ENCODE assay signal across 1 cellular context in the genomic region with DNA sequence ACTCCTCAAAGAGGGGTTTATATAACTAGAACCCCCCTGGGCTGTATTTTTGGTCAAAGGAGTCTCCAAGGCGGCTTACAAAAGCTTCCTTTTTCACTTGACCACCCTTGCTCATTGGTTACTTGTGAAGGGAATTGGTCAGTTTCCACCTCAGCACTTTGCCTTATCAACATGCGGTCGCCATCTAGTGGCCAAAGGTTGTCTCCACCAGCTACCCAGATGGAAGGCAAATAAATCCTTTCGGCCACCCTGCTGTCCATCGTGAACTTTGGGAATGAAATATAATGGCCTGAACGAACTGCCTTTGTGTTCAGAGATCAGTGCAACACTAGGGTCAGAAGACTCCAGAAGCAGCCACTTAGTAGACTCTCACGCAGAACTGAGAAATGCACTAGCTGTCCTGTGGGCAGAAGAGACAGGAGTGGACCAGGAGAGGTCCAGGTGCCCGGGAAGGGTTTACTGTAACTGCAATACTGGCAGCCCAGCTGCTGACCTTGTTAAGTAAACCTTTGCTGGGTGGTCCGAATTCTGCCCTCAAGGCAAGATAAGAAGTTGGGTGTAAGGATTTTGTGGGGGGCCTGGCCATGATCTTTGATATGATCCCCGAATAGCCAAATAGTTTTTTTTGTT.
TF ChIP-seq lines count a peak whose summit lies in the region.

No MANE protein-coding gene starts in this region.

TF ChIP-seq in HCT116, 20 proteins besides CTCF, POLR2A, EP300 and RAD21 (continued from another document):
- no peak for TF ChIP-seq REST (IDR thresholded peaks at IDR 0.05; ENCODE audit: low read depth)
- TF ChIP-seq FOSL1 (IDR thresholded peaks at IDR 0.05; ENCODE audit: low read depth), result no peak
- TF ChIP-seq ATF3 (IDR thresholded peaks at IDR 0.05), result no peak
- TF ChIP-seq SRF (IDR thresholded peaks at IDR 0.05; ENCODE audit: low read depth), result no peak
- TF ChIP-seq CEBPB (IDR thresholded peaks at IDR 0.05; ENCODE audit: low read depth), result no peak
- no peak for TF ChIP-seq JUND (IDR thresholded peaks at IDR 0.05)
TF ChIP-seq in HCT116: peak in this region for 0.
